In the genomic region with DNA sequence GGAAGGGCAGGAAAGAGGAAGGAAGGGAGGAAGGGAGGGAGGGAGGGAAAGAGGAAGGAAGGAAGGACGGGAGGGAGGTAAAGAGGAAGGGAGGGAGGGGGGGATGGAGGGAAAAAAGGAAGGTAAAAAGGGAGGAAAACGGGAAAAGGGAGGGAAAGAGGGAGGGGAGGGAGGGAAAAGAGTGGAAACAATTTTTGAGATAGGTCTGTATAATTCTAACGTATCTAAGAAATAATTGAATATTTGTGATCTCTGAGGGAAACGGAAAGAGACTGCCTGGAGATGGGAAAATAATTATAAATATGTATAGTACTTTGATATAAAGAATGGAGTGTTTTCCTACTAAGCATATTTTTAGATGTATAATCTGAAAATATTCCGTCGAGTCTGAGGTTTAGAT, we compare ENCODE assay signal across 29 cellular contexts.
"Had no signal": no experiment of that assay in that cellular context is flagged by ENCODE, and none has a peak within 500 bp of the region (broad histone marks: within the 10 kb centered on the region; RNA-seq: fewer than 3 reads in every experiment).

No MANE protein-coding gene starts in this region.

- H3K4me1 Mint-ChIP-seq: stimulated activated effector memory CD8-positive, alpha-beta T cell treated with anti-CD3 and anti-CD28 coated beads, Interleukin-12 subunit alpha, Interleukin-12 subunit beta, amount 100 ng/mL, for 72 hours; stimulated activated naive B cell treated with anti-CD40 and anti-IgM and Interleukin-4, amounts not matched to agents 10 μg/mL and 1 μg/mL and 100 μg/mL, for 72 hours; stimulated activated naive CD8-positive, alpha-beta T cell treated with anti-CD3 and anti-CD28 coated beads, Interleukin-15, amount 100 ng/mL, for 72 hours had no signal

- H3K27me3 ChIP-seq: testis, thyroid gland, tibial nerve, transverse colon, upper lobe of left lung, upper lobe of right lung, uterus, vagina had no signal

- H3K9me3 ChIP-seq: stomach, suprapubic skin, testis, thoracic aorta, thyroid gland, tibial artery, transverse colon, upper lobe of left lung, upper lobe of right lung, uterus, vagina had no signal

- H3K4me3 ChIP-seq: stomach, suprapubic skin, testis, thoracic aorta, thyroid gland, tibial artery, tibial nerve, transverse colon, upper lobe of left lung, upper lobe of right lung, uterus, vagina had no signal

- H3K4me1 ChIP-seq: stomach, suprapubic skin, testis, thyroid gland, tibial artery, tibial nerve, transverse colon, upper lobe of left lung, upper lobe of right lung, uterus, vagina had no signal

- H3K36me3 ChIP-seq: stomach, suprapubic skin, thoracic aorta, thyroid gland, tibial artery, tibial nerve, transverse colon, upper lobe of left lung, upper lobe of right lung, uterus, vagina had no signal

- DNase-seq: stimulated activated CD4-positive, alpha-beta T cell treated with anti-CD3 and anti-CD28 coated beads, Interleukin-2, amount 100 ng/mL, for 48 hours; stimulated activated CD4-positive, alpha-beta T cell treated with anti-CD3 and anti-CD28 coated beads, Interleukin-4, amount 100 ng/mL, for 1 hour; stimulated activated CD4-positive, alpha-beta T cell treated with anti-CD3 and anti-CD28 coated beads, Interleukin-4, amount 100 ng/mL, for 24 hours; stimulated activated CD4-positive, alpha-beta T cell treated with anti-CD3 and anti-CD28 coated beads, Interleukin-4, amount 100 ng/mL, for 4 hours; stimulated activated CD8-positive, alpha-beta memory T cell treated with anti-CD3 and anti-CD28 coated beads, Interleukin-4, amount 100 ng/mL, for 48 hours; stimulated activated naive B cell treated with anti-CD40 and anti-IgM and Interleukin-4, amounts not matched to agents 10 μg/mL and 1 μg/mL and 100 μg/mL, for 72 hours; stimulated activated naive CD4-positive, alpha-beta T cell; stimulated activated naive CD4-positive, alpha-beta T cell treated with Interleukin-2 at 50 U/mL for 16 hours; stimulated activated naive CD8-positive, alpha-beta T cell treated with anti-CD3 and anti-CD28 coated beads, Interleukin-15, amount 100 ng/mL, for 72 hours; stimulated activated naive CD8-positive, alpha-beta T cell treated with anti-CD3 and anti-CD28 coated beads, Interleukin-15, Interleukin-2, amounts not matched to agents 100 U/mL and 50 U/mL, for 24 hours; stomach; substantia nigra; testis; thyroid gland; tibial artery; transverse colon; trophoblast cell; upper lobe of left lung; upper lobe of right lung; uterus had no signal

- H3K4me3 Mint-ChIP-seq: stimulated activated effector memory CD8-positive, alpha-beta T cell treated with anti-CD3 and anti-CD28 coated beads, Interleukin-12 subunit alpha, Interleukin-12 subunit beta, amount 100 ng/mL, for 72 hours; stimulated activated memory B cell treated with anti-CD40 and anti-IgM and Interleukin-4, amounts not matched to agents 10 μg/mL and 1 μg/mL and 100 μg/mL, for 72 hours; stimulated activated naive B cell treated with anti-CD40 and anti-IgM and Interleukin-4, amounts not matched to agents 10 μg/mL and 1 μg/mL and 100 μg/mL, for 72 hours; stimulated activated naive CD8-positive, alpha-beta T cell treated with anti-CD3 and anti-CD28 coated beads, Interleukin-15, amount 100 ng/mL, for 72 hours; stimulated activated naive CD8-positive, alpha-beta T cell treated with anti-CD3 and anti-CD28 coated beads, Interleukin-15, Interleukin-2, amounts not matched to agents 100 ng/mL and 50 ng/mL, for 24 hours; type B pancreatic cell had no signal

- ATAC-seq: stimulated activated effector memory CD8-positive, alpha-beta T cell treated with anti-CD3 and anti-CD28 coated beads, Interleukin-12 subunit alpha, Interleukin-12 subunit beta, amount 100 ng/mL, for 72 hours; stimulated activated memory B cell treated with anti-CD40 and anti-IgM and Interleukin-4, amounts not matched to agents 10 μg/mL and 1 μg/mL and 100 μg/mL, for 72 hours; stimulated activated naive B cell treated with anti-CD40 and anti-IgM and Interleukin-4, amounts not matched to agents 10 μg/mL and 1 μg/mL and 100 μg/mL, for 72 hours; stimulated activated naive CD8-positive, alpha-beta T cell treated with anti-CD3 and anti-CD28 coated beads, Interleukin-15, amount 100 ng/mL, for 72 hours; stimulated activated naive CD8-positive, alpha-beta T cell treated with anti-CD3 and anti-CD28 coated beads, Interleukin-15, Interleukin-2, amounts not matched to agents 100 U/mL and 50 U/mL, for 24 hours; upper lobe of right lung had no signal

- H3K27ac Mint-ChIP-seq: stimulated activated effector memory CD8-positive, alpha-beta T cell treated with anti-CD3 and anti-CD28 coated beads, Interleukin-12 subunit alpha, Interleukin-12 subunit beta, amount 100 ng/mL, for 72 hours; stimulated activated memory B cell treated with anti-CD40 and anti-IgM and Interleukin-4, amounts not matched to agents 10 μg/mL and 1 μg/mL and 100 μg/mL, for 72 hours; stimulated activated naive B cell treated with anti-CD40 and anti-IgM and Interleukin-4, amounts not matched to agents 10 μg/mL and 1 μg/mL and 100 μg/mL, for 72 hours; stimulated activated naive CD8-positive, alpha-beta T cell treated with anti-CD3 and anti-CD28 coated beads, Interleukin-15, amount 100 ng/mL, for 72 hours; stimulated activated naive CD8-positive, alpha-beta T cell treated with anti-CD3 and anti-CD28 coated beads, Interleukin-15, Interleukin-2, amounts not matched to agents 100 ng/mL and 50 ng/mL, for 24 hours; type B pancreatic cell had no signal

- H3K9me3 Mint-ChIP-seq: stimulated activated effector memory CD8-positive, alpha-beta T cell treated with anti-CD3 and anti-CD28 coated beads, Interleukin-12 subunit alpha, Interleukin-12 subunit beta, amount 100 ng/mL, for 72 hours; stimulated activated naive CD8-positive, alpha-beta T cell treated with anti-CD3 and anti-CD28 coated beads, Interleukin-15, amount 100 ng/mL, for 72 hours; stimulated activated naive CD8-positive, alpha-beta T cell treated with anti-CD3 and anti-CD28 coated beads, Interleukin-15, Interleukin-2, amounts not matched to agents 100 ng/mL and 50 ng/mL, for 24 hours; type B pancreatic cell had no signal

- FAIRE-seq: urothelium cell line had no signal

- H3K36me3 Mint-ChIP-seq: stimulated activated effector memory CD8-positive, alpha-beta T cell treated with anti-CD3 and anti-CD28 coated beads, Interleukin-12 subunit alpha, Interleukin-12 subunit beta, amount 100 ng/mL, for 72 hours; stimulated activated memory B cell treated with anti-CD40 and anti-IgM and Interleukin-4, amounts not matched to agents 10 μg/mL and 1 μg/mL and 100 μg/mL, for 72 hours; stimulated activated naive B cell treated with anti-CD40 and anti-IgM and Interleukin-4, amounts not matched to agents 10 μg/mL and 1 μg/mL and 100 μg/mL, for 72 hours; type B pancreatic cell had no signal

- H3K27ac ChIP-seq: stomach, suprapubic skin, testis, thoracic aorta, thyroid gland, tibial artery, tibial nerve, transverse colon, upper lobe of left lung, upper lobe of right lung, uterus, vagina had no signal
